In the genomic region with DNA sequence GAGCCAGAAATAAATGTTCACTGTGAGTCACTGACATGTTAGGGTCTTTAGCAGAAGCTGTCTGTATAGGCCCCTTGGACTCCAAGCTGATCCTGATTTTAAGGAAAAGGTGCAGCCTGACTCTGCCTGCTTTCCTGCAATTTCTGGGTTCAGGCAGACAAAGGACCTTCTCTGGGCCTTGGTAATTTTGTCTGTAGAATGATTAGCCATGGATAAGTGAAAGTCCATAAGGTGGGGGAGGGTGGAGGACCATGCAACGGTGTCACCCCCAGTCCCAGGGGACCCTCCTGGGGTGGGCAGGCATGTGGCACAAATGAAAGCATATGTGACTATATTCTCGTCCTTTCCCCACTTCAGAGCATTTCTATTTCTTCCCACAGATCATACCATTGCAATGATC, we compare ENCODE assay signal across 15 cellular contexts.
DNase-seq lines count a peak whose midpoint lies in the region; ATAC-seq and TF ChIP-seq lines count a peak whose summit lies in the region.
"Had no signal": no experiment of that assay in that cellular context is flagged by ENCODE, and none has a peak within 500 bp of the region (broad histone marks: within the 10 kb centered on the region; RNA-seq: fewer than 3 reads in every experiment).

No MANE protein-coding gene starts in this region.

- TF ChIP-seq CTCF in left lung (IDR thresholded peaks at IDR 0.05) = no peak

- intact Hi-C loops in left lung (cut with DNase I) = no loop called here

- H3K27me3 ChIP-seq in left lung = peaks cover 0 to 16% of the 10 kb centered on the region in 2 donors

- H3K4me1 ChIP-seq in left lung = no peaks in the 10 kb centered on the region

- no peaks in the 10 kb centered on the region for H3K36me3 ChIP-seq in left lung

- no peak for ATAC-seq in left lung
- ATAC-seq: GM12878 had no signal

- H3K27ac ChIP-seq in left lung = no peak overlapping the region
- H3K27ac ChIP-seq: C4-2B had no signal

- DNase-seq in activated CD8-positive, alpha-beta memory T cell treated with anti-CD3 and anti-CD28 coated beads for 24 hours = peak; percentile 13
- no peak for DNase-seq in activated CD8-positive, alpha-beta memory T cell treated with anti-CD3 and anti-CD28 coated beads, Interleukin-2, amount 50 U/mL, for 4 hours
- DNase-seq in ecto neural progenitor cell (ENCODE audit: low spot score) (peak; percentile 27), mesenteric fat pad (ENCODE audit: low spot score) (peak; percentile 22), ureter (ENCODE audit: low spot score) (peak; percentile 10), NCI-H187 treated with DMSO at 0.1 percent for 48 hours (lab: John Stamatoyannopoulos, UW) (no peak), OCI-M1 (lab: John Stamatoyannopoulos, UW) (no peak), left lung (no peak)
- DNase-seq: 8988T; CD4-positive, alpha-beta memory T cell; DMS79; GOT3; H9 had no signal

- H3K9me3 ChIP-seq in left lung = no peaks in the 10 kb centered on the region

- H3K4me3 ChIP-seq in left lung = no peak overlapping the region
- H3K4me3 ChIP-seq: GM12878 had no signal

Comparison
In these comparisons a context has a peak if more than half of its experiments do, and no peak if none do; other contexts are left out.
1. DNase-seq: peak in activated CD8-positive, alpha-beta memory T cell treated with anti-CD3 and anti-CD28 coated beads for 24 hours (single experiment), ecto neural progenitor cell (single experiment), mesenteric fat pad (single experiment) and ureter (single experiment); none in activated CD8-positive, alpha-beta memory T cell treated with anti-CD3 and anti-CD28 coated beads, Interleukin-2, amount 50 U/mL, for 4 hours (single experiment), NCI-H187 treated with DMSO at 0.1 percent for 48 hours (single experiment), OCI-M1 (single experiment) and left lung (0 of 2).